Comparison of ENCODE assay signal across 1 cellular context in the genomic region with DNA sequence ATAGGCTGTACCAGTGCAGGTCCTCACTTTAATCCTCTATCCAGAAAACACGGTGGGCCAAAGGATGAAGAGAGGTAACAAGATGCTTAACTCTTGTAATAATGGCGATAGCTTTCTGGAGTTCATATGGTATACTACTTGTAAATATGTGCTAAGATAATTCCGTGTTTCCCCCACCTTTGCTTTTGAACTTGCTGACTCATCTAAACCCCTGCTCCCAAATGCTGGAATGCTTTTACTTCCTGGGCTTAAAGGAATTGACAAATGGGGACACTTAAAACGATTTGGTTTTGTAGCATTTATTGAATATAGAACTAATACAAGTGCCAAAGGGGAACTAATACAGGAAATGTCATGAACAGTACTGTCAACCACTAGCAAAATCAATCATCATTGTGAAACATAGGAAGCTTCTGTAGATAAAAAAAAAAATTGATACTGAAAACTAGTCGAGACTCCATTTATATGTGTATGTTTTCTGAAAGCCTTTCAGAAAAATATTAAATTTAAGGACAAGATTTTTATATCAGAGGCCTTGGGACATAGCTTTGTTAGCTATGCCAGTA.
TF ChIP-seq lines count a peak whose summit lies in the region.

No MANE protein-coding gene starts in this region.

TF ChIP-seq in GM12878, 131 proteins besides CTCF, POLR2A, EP300 and RAD21:
- TF ChIP-seq JUNB (IDR thresholded peaks at IDR 0.05) (peak; percentile 41), EED (IDR thresholded peaks at IDR 0.05; ENCODE audit: low read depth) (0 out of 2 replicates have a peak, but pooled peaks have one; percentile 40), MLLT1 (IDR thresholded peaks at IDR 0.05) (no peak), SMC3 (IDR thresholded peaks at IDR 0.05; ENCODE audit: borderline replicate concordance, low read length) (no peak)
